Comparison of ENCODE assay signal across 9 cellular contexts in the genomic region with DNA sequence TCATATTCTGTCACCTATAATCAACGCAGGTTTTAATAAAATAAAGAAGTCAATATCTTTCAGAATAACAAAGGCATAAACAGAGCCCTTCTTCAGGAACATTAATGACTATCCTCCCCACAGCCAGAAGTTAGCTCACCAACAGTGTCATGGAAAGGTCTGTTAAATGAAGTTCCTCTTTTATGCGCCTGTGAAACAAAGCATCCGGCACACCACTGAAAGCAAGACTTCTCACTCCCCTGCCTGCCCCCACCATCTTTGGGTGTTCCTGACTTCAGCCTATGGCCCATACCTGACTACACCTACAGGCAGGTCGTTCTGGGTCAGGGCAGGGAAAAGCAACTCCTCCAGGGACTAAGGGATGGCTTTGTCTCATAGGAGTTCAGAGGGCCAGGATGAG.
DNase-seq lines count a peak whose midpoint lies in the region; ATAC-seq and TF ChIP-seq lines count a peak whose summit lies in the region.
"Had no signal": no experiment of that assay in that cellular context is flagged by ENCODE, and none has a peak within 500 bp of the region (broad histone marks: within the 10 kb centered on the region; RNA-seq: fewer than 3 reads in every experiment).

No MANE protein-coding gene starts in this region.

- no peak overlapping the region for H3K9ac ChIP-seq in colonic mucosa (ENCODE audit: low read depth in 2 of 2, low read length in 2 of 2)
- H3K9ac ChIP-seq: parathyroid adenoma had no signal

- H3K9me3 ChIP-seq in neutrophil (no peaks in the 10 kb centered on the region), colonic mucosa (no peaks in the 10 kb centered on the region)

- H3K27me3 ChIP-seq in neutrophil (no peaks in the 10 kb centered on the region), colonic mucosa (no peaks in the 10 kb centered on the region)

- H3K27ac ChIP-seq in neutrophil (peak overlapping the region; percentile 30), colonic mucosa (no peak overlapping the region)
- H3K27ac ChIP-seq: parathyroid adenoma had no signal

- H3K4me1 ChIP-seq in neutrophil (ENCODE audit: control insufficient read depth in 1 of 2, insufficient read depth in 1 of 2, low read depth in 1 of 2, low read length in 1 of 2) (peaks cover 0 to 20% of the 10 kb centered on the region in 2 experiments), colonic mucosa (no peaks in the 10 kb centered on the region)
- H3K4me1 ChIP-seq: parathyroid adenoma had no signal

- DNase-seq in KG1 (lab: John Stamatoyannopoulos, UW) (peak; percentile 27), colonic mucosa (no peak), inferior parietal cortex (ENCODE audit: extremely low spot score) (no peak)
- DNase-seq in central memory CD4-positive, alpha-beta T cell = no peak
- DNase-seq: MM.1S had no signal

- TF ChIP-seq CTCF in neutrophil (IDR thresholded peaks at IDR 0.05) (no peak), colonic mucosa (IDR thresholded peaks at IDR 0.05) (no peak)

- ATAC-seq in GM19043 (IDR thresholded peaks at IDR 0.05; ENCODE audit: low read depth, unreplicated experiment) (peak; percentile 80), HG02759 (IDR thresholded peaks at IDR 0.05; ENCODE audit: unreplicated experiment) (peak; percentile 91)

- H3K4me3 ChIP-seq in neutrophil (ENCODE audit: low read depth in 1 of 2, low read length in 1 of 2) = no peak overlapping the region
- no peak overlapping the region for H3K4me3 ChIP-seq in colonic mucosa

- intact Hi-C loops in colonic mucosa (cut with DNase I) = no loop called here

- H3K36me3 ChIP-seq in neutrophil (no peaks in the 10 kb centered on the region), colonic mucosa (no peaks in the 10 kb centered on the region)
